Comparison of ENCODE assay signal across 12 cellular contexts in the genomic region with DNA sequence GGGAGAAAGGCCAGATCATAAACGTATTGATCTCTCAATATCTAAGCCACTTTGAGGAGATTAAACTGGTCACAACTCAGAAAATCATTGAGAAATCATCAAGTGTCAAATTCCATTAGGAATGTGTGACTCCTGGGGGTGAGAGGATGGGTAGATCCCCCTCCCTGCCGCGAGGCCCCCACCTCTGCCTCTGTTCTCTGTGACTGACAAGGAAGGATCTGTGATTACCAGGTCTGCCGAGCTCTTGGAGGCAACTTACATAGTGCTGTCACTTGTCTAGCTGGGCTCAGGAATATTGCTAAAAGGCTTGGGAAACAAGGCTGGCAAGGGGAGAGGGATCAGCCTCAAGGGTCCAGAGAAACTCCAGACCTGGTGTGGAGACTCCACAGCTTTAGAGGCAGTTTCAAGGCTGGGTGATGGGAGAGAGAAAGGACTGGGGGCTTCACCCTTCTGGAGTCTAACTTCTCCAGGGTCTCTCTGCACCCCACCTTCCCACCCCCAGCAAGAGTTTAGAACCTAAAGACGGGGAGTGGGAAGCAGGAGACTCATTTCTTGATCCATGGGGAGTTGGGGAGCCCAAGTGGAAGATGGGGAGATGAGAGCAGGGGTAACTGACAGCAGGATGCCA. TPM values are rescaled to one million over a fixed set of nuclear protein-coding genes. Genes with fewer than 3 reads are reported as not detected.
DNase-seq lines count a peak whose midpoint lies in the region; ATAC-seq and TF ChIP-seq lines count a peak whose summit lies in the region.
"Had no signal": no experiment of that assay in that cellular context is flagged by ENCODE, and none has a peak within 500 bp of the region (broad histone marks: within the 10 kb centered on the region; RNA-seq: fewer than 3 reads in every experiment).

No MANE protein-coding gene starts in this region.

- no peaks in the 10 kb centered on the region for H3K27me3 ChIP-seq in CD4-positive, CD25-positive, alpha-beta regulatory T cell (ENCODE audit: control insufficient read depth, insufficient read depth, low read length)
- H3K27me3 ChIP-seq in esophagus squamous epithelium (no peaks in the 10 kb centered on the region), sigmoid colon (no peaks in the 10 kb centered on the region), A673 (replicated peaks; ENCODE audit: insufficient read depth, low read depth, low read length, poor library complexity) (no peaks in the 10 kb centered on the region)

- BruUV-seq in A673 (replicated peaks; lab: Mats Ljungman, UMichigan), result no TSS peak

- no peak for ATAC-seq in CD4-positive, CD25-positive, alpha-beta regulatory T cell (ENCODE audit: low read depth in 2 of 2)
- ATAC-seq in T-cell (replicated peaks in 1 of 4) (no peak), GM21529 (IDR thresholded peaks at IDR 0.05; ENCODE audit: unreplicated experiment) (no peak)

- no peak overlapping the region for H3K4me3 ChIP-seq in CD4-positive, CD25-positive, alpha-beta regulatory T cell (ENCODE audit: low read depth, low read length)
- H3K4me3 ChIP-seq in esophagus squamous epithelium (no peak overlapping the region), sigmoid colon (no peak overlapping the region), A673 (ENCODE audit: low read depth, low read length, poor library complexity, severe bottlenecking) (no peak overlapping the region)

- CTCF ChIA-PET in T-cell (lab: Charles Lee), result interaction anchor here in 1 of 2 donors (0.6 kb wide), 1 partner anchor 134 kb away, joined by 3 read pairs; no protein-coding TSS in a partner anchor
- CTCF ChIA-PET in A673 (lab: Charles Lee), result no interaction called here

- H3K4me1 Mint-ChIP-seq in CD4-positive, CD25-positive, alpha-beta regulatory T cell, result peaks cover 9 to 76% (median 48%) of the 10 kb centered on the region in 4 donors
- peaks cover 78 to 82% (median 80%) of the 10 kb centered on the region in 3 donors for H3K4me1 Mint-ChIP-seq in T-cell

- peak overlapping the region in 2 of 4 donors; percentile 17 to 85 for H3K4me3 Mint-ChIP-seq in CD4-positive, CD25-positive, alpha-beta regulatory T cell
- peak overlapping the region in 2 of 3 donors; percentile 11 to 74 for H3K4me3 Mint-ChIP-seq in T-cell

- intact Hi-C loops in esophagus squamous epithelium (cut with DNase I) (loop anchor here (5.0 kb wide), 2 partner anchors 33 to 123 kb away; no protein-coding TSS in a partner anchor), sigmoid colon (cut with DNase I) (loop anchor here (5.0 kb wide), 1 partner anchor 1407 kb away; no protein-coding TSS in a partner anchor), A673 (cut with micrococcal nuclease; ENCODE audit: unreplicated experiment) (no loop called here)

- WGBS in esophagus squamous epithelium, 2 donors, result 70 to 81% methylated on average over 4 to 5 of the region's 5 CpGs
- WGBS in sigmoid colon, 2 donors, result 57 to 77% methylated on average over 5 of the region's 5 CpGs

- no peaks in the 10 kb centered on the region for H3K36me3 ChIP-seq in CD4-positive, CD25-positive, alpha-beta regulatory T cell (ENCODE audit: control insufficient read depth, insufficient read depth, low read length)
- H3K36me3 ChIP-seq in esophagus squamous epithelium, result no peaks in the 10 kb centered on the region
- H3K36me3 ChIP-seq in sigmoid colon, result no peaks in the 10 kb centered on the region
- no peaks in the 10 kb centered on the region for H3K36me3 ChIP-seq in A673 (ENCODE audit: insufficient read depth, low read length, poor library complexity, severe bottlenecking)

- H3K9me3 ChIP-seq in CD4-positive, CD25-positive, alpha-beta regulatory T cell (ENCODE audit: control insufficient read depth in 2 of 2, low read length in 2 of 2), result no peaks in the 10 kb centered on the region
- no peaks in the 10 kb centered on the region for H3K9me3 ChIP-seq in esophagus squamous epithelium
- H3K9me3 ChIP-seq in sigmoid colon, result no peaks in the 10 kb centered on the region
- no peaks in the 10 kb centered on the region for H3K9me3 ChIP-seq in A673 (ENCODE audit: low read depth, low read length, poor library complexity, severe bottlenecking)

- no peaks in the 10 kb centered on the region for H3K9me3 Mint-ChIP-seq in CD4-positive, CD25-positive, alpha-beta regulatory T cell
- H3K9me3 Mint-ChIP-seq in T-cell, result no peaks in the 10 kb centered on the region

- no peaks in the 10 kb centered on the region for H3K36me3 Mint-ChIP-seq in CD4-positive, CD25-positive, alpha-beta regulatory T cell
- H3K36me3 Mint-ChIP-seq in T-cell, result no peaks in the 10 kb centered on the region

- TF ChIP-seq POLR2A in esophagus squamous epithelium (IDR thresholded peaks at IDR 0.05) (no peak), sigmoid colon (IDR thresholded peaks at IDR 0.05) (no peak)

- H3K27me3 Mint-ChIP-seq in CD4-positive, CD25-positive, alpha-beta regulatory T cell, result no peaks in the 10 kb centered on the region
- H3K27me3 Mint-ChIP-seq in T-cell, result no peaks in the 10 kb centered on the region

- peaks cover 54% of the 10 kb centered on the region for H3K4me1 ChIP-seq in CD4-positive, CD25-positive, alpha-beta regulatory T cell (ENCODE audit: control insufficient read depth, insufficient read depth, low read length, poor library complexity, severe bottlenecking)
- H3K4me1 ChIP-seq in esophagus squamous epithelium (peaks cover 68 to 100% (median 82%) of the 10 kb centered on the region in 3 donors), sigmoid colon (peaks cover 0 to 96% (median 89%) of the 10 kb centered on the region in 4 donors), A673 (ENCODE audit: insufficient read depth, low read length, poor library complexity, severe bottlenecking) (peaks cover 34% of the 10 kb centered on the region)

- TF ChIP-seq EP300 in sigmoid colon (IDR thresholded peaks at IDR 0.05), result no peak

- peak overlapping the region; percentile 90 for H3K27ac ChIP-seq in CD4-positive, CD25-positive, alpha-beta regulatory T cell (ENCODE audit: insufficient read depth, low read length, poor library complexity, severe bottlenecking)
- H3K27ac ChIP-seq in esophagus squamous epithelium, result peak overlapping the region; percentile 99 to 100 (median 100)
- peak overlapping the region; percentile 96 to 100 (median 98) for H3K27ac ChIP-seq in sigmoid colon
- no peak overlapping the region for H3K27ac ChIP-seq in A673 (ENCODE audit: low read depth, low read length, poor library complexity, severe bottlenecking)

- peak overlapping the region; percentile 60 to 79 (median 63) for H3K27ac Mint-ChIP-seq in CD4-positive, CD25-positive, alpha-beta regulatory T cell
- H3K27ac Mint-ChIP-seq in T-cell, result peak overlapping the region; percentile 94 to 96

- TF ChIP-seq CTCF in esophagus squamous epithelium (IDR thresholded peaks at IDR 0.05) (no peak), sigmoid colon (IDR thresholded peaks at IDR 0.05) (no peak), A673 (conservative IDR thresholded peaks at IDR 0.05; ENCODE audit: low read depth, low read length) (no peak)

- no peak for DNase-seq in CD4-positive, CD25-positive, alpha-beta regulatory T cell
- DNase-seq in T-cell, result no peak
- no peak for DNase-seq in esophagus squamous epithelium (lab: John Stamatoyannopoulos, UW)
- no peak for DNase-seq in sigmoid colon
- no peak for DNase-seq in DMS53 treated with DMSO at 0.1 percent for 48 hours (lab: John Stamatoyannopoulos, UW; ENCODE audit: unreplicated experiment)
- DNase-seq in A673 (ENCODE audit: low spot score), result no peak
- DNase-seq in occipital lobe (lab: John Stamatoyannopoulos, UW), result no peak
- DNase-seq: activated gamma-delta T cell treated with Interleukin-2 at 50 U/mL for 16 hours, EL, IMR-90, NCI-H446 had no signal

- POLR2A ChIA-PET in T-cell (lab: Charles Lee) (interaction anchor here in 1 of 2 donors (1.5 kb wide), 1 partner anchor 38 kb away, joined by 5 read pairs; no protein-coding TSS in a partner anchor), A673 (lab: Charles Lee; ENCODE audit: low non-redundant PET) (no interaction called here)

RNA-seq across cellular contexts. Expression of a gene that starts 11.6 kb away (rescaled TPM):
- total RNA-seq in CD4-positive, CD25-positive, alpha-beta regulatory T cell, result 0.57 TPM
- polyA plus RNA-seq in CD4-positive, CD25-positive, alpha-beta regulatory T cell, result not detected
- total RNA-seq in T-cell, result 1 to 10 TPM in 2 of 5 donors, under 1 TPM in 3; 0.63 to 1.8 (median 0.90) TPM
- total RNA-seq in esophagus squamous epithelium, result 1 to 10 TPM in 1 of 4 donors, under 1 TPM in 1, not detected in 2; 0.26 to 1.5 TPM
- 1 to 10 TPM in 2 of 4 donors, under 1 TPM in 1, not detected in 1; 0.49 to 5.0 (median 1.1) TPM for total RNA-seq in sigmoid colon
- under 1 TPM in 1 of 3 donors, not detected in 2; 0.66 TPM for polyA plus RNA-seq in sigmoid colon
- 0.74 and 1.0 TPM in 2 replicates for total RNA-seq in A673 (2021)
- 0.47 TPM for total RNA-seq in occipital lobe

RNA-seq across cellular contexts. Expression of a gene that starts 36.5 kb away (rescaled TPM):
- 55.0 TPM for total RNA-seq in CD4-positive, CD25-positive, alpha-beta regulatory T cell
- 100 to 1,000 TPM in 2 of 4 donors, 10 to 100 TPM in 2; 27.5 to 157 (median 106) TPM for polyA plus RNA-seq in CD4-positive, CD25-positive, alpha-beta regulatory T cell
- total RNA-seq in T-cell, result 100 to 1,000 TPM in 1 of 5 donors, 10 to 100 TPM in 4; 61.4 to 130 (median 63.9) TPM
- total RNA-seq in esophagus squamous epithelium, result 100 to 1,000 TPM in 2 of 4 donors, 10 to 100 TPM in 2; 65.0 to 273 (median 103) TPM
- 100 to 1,000 TPM; 200 to 326 (median 258) TPM for total RNA-seq in sigmoid colon
- 100 to 1,000 TPM in 1 of 3 donors, 10 to 100 TPM in 2; 52.9 to 165 (median 93.9) TPM for polyA plus RNA-seq in sigmoid colon
- 20.4 and 26.2 TPM in 2 replicates for total RNA-seq in A673 (2021)
- total RNA-seq in occipital lobe, result 3.1 TPM

RNA-seq across cellular contexts. Expression of a gene that starts 51.2 kb away (rescaled TPM):
- not detected for total RNA-seq in CD4-positive, CD25-positive, alpha-beta regulatory T cell
- polyA plus RNA-seq in CD4-positive, CD25-positive, alpha-beta regulatory T cell, result not detected
- not detected for total RNA-seq in T-cell
- total RNA-seq in esophagus squamous epithelium, result not detected
- not detected for total RNA-seq in sigmoid colon
- not detected for polyA plus RNA-seq in sigmoid colon
- not detected in 2 replicates for total RNA-seq in A673 (2021)
- not detected for total RNA-seq in occipital lobe
- total RNA-seq: IMR-90 had no signal
- polyA plus RNA-seq: IMR-90 had no signal

RNA-seq across cellular contexts. Expression of a gene that starts 55.6 kb away (rescaled TPM):
- not detected for total RNA-seq in CD4-positive, CD25-positive, alpha-beta regulatory T cell
- not detected for polyA plus RNA-seq in CD4-positive, CD25-positive, alpha-beta regulatory T cell
- not detected for total RNA-seq in T-cell
- total RNA-seq in esophagus squamous epithelium, result not detected
- total RNA-seq in sigmoid colon, result not detected
- not detected for polyA plus RNA-seq in sigmoid colon
- not detected in 2 replicates for total RNA-seq in A673 (2021)
- not detected for total RNA-seq in occipital lobe
- total RNA-seq: IMR-90 had no signal
- polyA plus RNA-seq: IMR-90 had no signal
